19 cellular contexts compared by ENCODE assay signal in the genomic region with DNA sequence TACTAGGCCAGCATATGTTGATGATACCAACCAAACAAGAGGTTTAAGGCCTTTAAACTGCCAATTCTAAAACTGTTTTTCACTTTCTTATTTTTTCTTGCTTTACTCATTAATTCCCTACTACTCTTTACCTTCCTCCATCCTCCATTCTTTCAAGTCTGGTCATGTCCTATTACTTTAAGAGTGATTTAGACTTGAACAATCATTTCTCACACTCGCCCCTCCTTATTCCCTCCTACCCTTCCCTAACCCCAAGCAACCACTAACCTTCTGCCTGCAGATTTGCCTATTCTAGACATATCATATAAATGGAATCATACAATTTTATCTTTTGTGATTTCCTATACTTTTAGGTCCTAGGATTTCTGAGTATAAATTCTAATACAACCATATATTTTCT.
A peak's percentile ranks its signal among the peaks of the same experiment; 100 is the strongest.
DNase-seq lines count a peak whose midpoint lies in the region; ATAC-seq, FAIRE-seq and TF ChIP-seq lines count a peak whose summit lies in the region.
"Had no signal": no experiment of that assay in that cellular context is flagged by ENCODE, and none has a peak within 500 bp of the region (broad histone marks: within the 10 kb centered on the region; RNA-seq: fewer than 3 reads in every experiment).

No MANE protein-coding gene starts in this region.

- TF ChIP-seq POLR2A in H54 (IDR thresholded peaks at IDR 0.05; ENCODE audit: low read depth, low read length), result no peak
- TF ChIP-seq POLR2A in IMR-90 (IDR thresholded peaks at IDR 0.05; ENCODE audit: low read depth, low read length), result no peak

- H3K36me3 Mint-ChIP-seq in effector memory CD8-positive, alpha-beta T cell (ENCODE audit: insufficient read depth), result peaks cover 69% of the 10 kb centered on the region

- H3K79me1 ChIP-seq in IMR-90 (ENCODE audit: low read depth in 1 of 2, low read length in 2 of 2), result peaks cover 15 to 22% of the 10 kb centered on the region in 2 experiments

- FAIRE-seq in H54 (lab: Jason Lieb, UNC), result peak; percentile 62
- peak; percentile 5 for FAIRE-seq in keratinocyte (lab: Jason Lieb, UNC)
- FAIRE-seq: A204.1, GM12892 had no signal

- no peak overlapping the region for H3K9ac ChIP-seq in IMR-90 (ENCODE audit: low read depth, low read length)
- no peak overlapping the region for H3K9ac ChIP-seq in keratinocyte (ENCODE audit: control insufficient read depth, extremely low read depth, insufficient read depth, low read length)

- peak overlapping the region; percentile 44 for H2BK5ac ChIP-seq in IMR-90 (ENCODE audit: low read depth, low read length, poor library complexity, severe bottlenecking)

- no peak for TF ChIP-seq RAD21 in IMR-90 (IDR thresholded peaks at IDR 0.05; ENCODE audit: low read length)

- peak overlapping the region; percentile 35 to 59 for H3K27ac Mint-ChIP-seq in effector memory CD8-positive, alpha-beta T cell
- H3K27ac Mint-ChIP-seq: CD4-positive, CD25-positive, alpha-beta regulatory T cell had no signal

- no peak overlapping the region for H3K4me2 ChIP-seq in IMR-90 (ENCODE audit: low read depth, low read length)
- H3K4me2 ChIP-seq in keratinocyte (ENCODE audit: control insufficient read depth, extremely low read depth, insufficient read depth, low read depth, low read length), result no peak overlapping the region

- H3K4ac ChIP-seq in IMR-90 (ENCODE audit: low read depth, low read length), result no peak overlapping the region

- no peak overlapping the region for H4K8ac ChIP-seq in IMR-90 (ENCODE audit: low read depth in 2 of 2, low read length in 2 of 2)

- H3K4me1 ChIP-seq in IMR-90 (ENCODE audit: control insufficient read depth, insufficient read depth, low read length), result no peaks in the 10 kb centered on the region
- H3K4me1 ChIP-seq in keratinocyte (ENCODE audit: control insufficient read depth, extremely low read depth, insufficient read depth, low read length), result peaks cover 13% of the 10 kb centered on the region
- no peaks in the 10 kb centered on the region for H3K4me1 ChIP-seq in heart right ventricle
- H3K4me1 ChIP-seq: BE2C had no signal

- no peak overlapping the region for H2BK15ac ChIP-seq in IMR-90 (ENCODE audit: low read depth, low read length)

- intact Hi-C loops in IMR-90 (cut with micrococcal nuclease) (no loop called here), heart right ventricle (cut with DNase I) (loop anchor here in 1 of 10 donors (10.0 kb wide), 1 partner anchor 132 kb away; a partner anchor contains a TSS)

- WGBS in IMR-90 (ENCODE audit: extremely low coverage in 2 of 2, insufficient read length in 1 of 2), 2 experiments, result no CpG with 5 or more reads among the region's 1 CpG
- WGBS in heart right ventricle, 2 donors, result 100% methylated on average over 1 of the region's 1 CpG

- no peak overlapping the region for H2AK9ac ChIP-seq in IMR-90 (replicated peaks; ENCODE audit: low read depth, low read length, poor library complexity)

- no peak overlapping the region for H4K91ac ChIP-seq in IMR-90 (ENCODE audit: insufficient read depth, low read depth, low read length)

- no peaks in the 10 kb centered on the region for H3K9me3 Mint-ChIP-seq in effector memory CD8-positive, alpha-beta T cell
- H3K9me3 Mint-ChIP-seq: CD4-positive, CD25-positive, alpha-beta regulatory T cell; CD8-positive, alpha-beta memory T cell; H9 had no signal

- H3K14ac ChIP-seq in IMR-90 (replicated peaks; ENCODE audit: low read depth, low read length), result no peak overlapping the region

- dilution Hi-C loops in IMR-90 (cut with HindIII; ENCODE audit: low sequenced_read_pairs, unreplicated experiment), result no loop called here
- dilution Hi-C loops in keratinocyte (cut with MboI; ENCODE audit: extremely low pct_ligation_motif_present, low sequenced_read_pairs), result no loop called here

- H3K56ac ChIP-seq in IMR-90 (ENCODE audit: extremely low read depth, insufficient read depth, low read length), result no peak overlapping the region

- H3K36me3 ChIP-seq in IMR-90 (ENCODE audit: control insufficient read depth, insufficient read depth, low read length) (peaks cover 32% of the 10 kb centered on the region), keratinocyte (ENCODE audit: control insufficient read depth in 2 of 2, extremely low read depth in 1 of 2, insufficient read depth in 2 of 2, low read length in 2 of 2) (peaks cover 8 to 12% of the 10 kb centered on the region in 2 experiments), heart right ventricle (peaks cover 0 to 100% (median 33%) of the 10 kb centered on the region in 9 donors)

- H2AFZ ChIP-seq in IMR-90 (replicated peaks; ENCODE audit: low read length, poor library complexity) (no peak overlapping the region), keratinocyte (ENCODE audit: control insufficient read depth, low read length) (no peak overlapping the region)

- H3K4me3 ChIP-seq in IMR-90 (ENCODE audit: insufficient read depth, low read depth, low read length) (no peak overlapping the region), keratinocyte (ENCODE audit: control insufficient read depth in 2 of 3, extremely low read depth in 1 of 3, insufficient read depth in 2 of 3, low read depth in 1 of 3, low read length in 3 of 3) (no peak overlapping the region), heart right ventricle (no peak overlapping the region)

- no peak overlapping the region for H3K27ac ChIP-seq in IMR-90 (ENCODE audit: insufficient read depth, low read length)
- H3K27ac ChIP-seq in keratinocyte (ENCODE audit: control insufficient read depth, insufficient read depth, low read length), result no peak overlapping the region
- H3K27ac ChIP-seq in heart right ventricle, result no peak overlapping the region
- H3K27ac ChIP-seq: HL-60 had no signal

- no peak overlapping the region for H2AK5ac ChIP-seq in IMR-90 (ENCODE audit: low read depth, low read length)

- no TSS peak for BruUV-seq in IMR-90 (replicated peaks; lab: Mats Ljungman, UMichigan)

- H2BK120ac ChIP-seq in IMR-90 (ENCODE audit: low read depth, low read length), result no peak overlapping the region

- peaks cover 1 to 7% of the 10 kb centered on the region in 2 donors for H3K4me1 Mint-ChIP-seq in effector memory CD8-positive, alpha-beta T cell (ENCODE audit: low read depth in 2 of 2)
- H3K4me1 Mint-ChIP-seq: H9 had no signal

- TF ChIP-seq CTCF in IMR-90 (conservative IDR thresholded peaks at IDR 0.05; ENCODE audit: low read depth, low read length) (no peak), keratinocyte (optimal IDR thresholded peaks at IDR 0.05 in 1 of 3, IDR thresholded peaks at IDR 0.05 in 1 of 3, conservative IDR thresholded peaks at IDR 0.05 in 1 of 3; ENCODE audit: extremely low read depth in 1 of 3, insufficient read depth in 2 of 3, low read length in 3 of 3) (no peak), heart right ventricle (IDR thresholded peaks at IDR 0.05) (no peak)

- ATAC-seq in IMR-90 (ENCODE audit: low read depth), result no peak
- ATAC-seq in effector memory CD8-positive, alpha-beta T cell (replicated peaks), result no peak
- no peak for ATAC-seq in GM18520 (IDR thresholded peaks at IDR 0.05; ENCODE audit: unreplicated experiment)
- no peak for ATAC-seq in heart right ventricle

- H3K27me3 ChIP-seq in IMR-90 (ENCODE audit: control insufficient read depth, insufficient read depth, low read length), result no peaks in the 10 kb centered on the region
- H3K27me3 ChIP-seq in keratinocyte (ENCODE audit: control insufficient read depth, extremely low read depth, insufficient read depth, low read length), result no peaks in the 10 kb centered on the region
- no peaks in the 10 kb centered on the region for H3K27me3 ChIP-seq in heart right ventricle
- H3K27me3 ChIP-seq: BE2C had no signal

- no peaks in the 10 kb centered on the region for H3K27me3 Mint-ChIP-seq in effector memory CD8-positive, alpha-beta T cell
- H3K27me3 Mint-ChIP-seq: CD4-positive, CD25-positive, alpha-beta regulatory T cell; CD8-positive, alpha-beta memory T cell had no signal

- H3K9me3 ChIP-seq in IMR-90 (ENCODE audit: control insufficient read depth, insufficient read depth, low read length), result no peaks in the 10 kb centered on the region
- H3K9me3 ChIP-seq in keratinocyte (ENCODE audit: control insufficient read depth, low read depth, low read length), result no peaks in the 10 kb centered on the region
- no peaks in the 10 kb centered on the region for H3K9me3 ChIP-seq in heart right ventricle
- H3K9me3 ChIP-seq: BE2C had no signal

- in situ Hi-C loops in IMR-90 (cut with MboI; ENCODE audit: low sequenced_read_pairs), result no loop called here

- no peaks in the 10 kb centered on the region for H3K79me2 ChIP-seq in keratinocyte (ENCODE audit: control insufficient read depth, insufficient read depth, low read length)

- POLR2A ChIA-PET in IMR-90 (lab: Charles Lee; ENCODE audit: unreplicated experiment), result no interaction called here

- no peak for DNase-seq in H54 (ENCODE audit: insufficient read length, low spot score)
- DNase-seq in IMR-90, result no peak
- DNase-seq in effector memory CD8-positive, alpha-beta T cell, result no peak
- DNase-seq in keratinocyte (ENCODE audit: low read depth, low spot score), result no peak
- no peak for DNase-seq in heart right ventricle
- DNase-seq in NOMO-1 (lab: John Stamatoyannopoulos, UW; ENCODE audit: unreplicated experiment in 2 of 2), result no peak
- DNase-seq: ACHN; BE2C; C1 segment of cervical spinal cord; CD4-positive, CD25-positive, alpha-beta regulatory T cell; CD8-positive, alpha-beta memory T cell; COR-L47; GOT3; H9; KBM-7 had no signal

- CTCF ChIA-PET in IMR-90 (lab: Yijun Ruan, JAX), result interaction anchor here (0.8 to 1.0 kb wide), 2 partner anchors 11 to 18 kb away, joined by 3 read pairs; no protein-coding TSS in a partner anchor

- H4K5ac ChIP-seq in IMR-90 (ENCODE audit: low read depth, low read length), result no peak overlapping the region

- no peak overlapping the region for H2BK20ac ChIP-seq in IMR-90 (ENCODE audit: low read depth, low read length)

- H3K9me1 ChIP-seq in IMR-90 (ENCODE audit: insufficient read depth, low read length), result peaks cover 3% of the 10 kb centered on the region
- H3K9me1 ChIP-seq in keratinocyte (ENCODE audit: control insufficient read depth, extremely low read depth, insufficient read depth, low read length), result no peaks in the 10 kb centered on the region

- H3K23ac ChIP-seq in IMR-90 (ENCODE audit: low read depth, low read length), result no peak overlapping the region

- H3K4me3 Mint-ChIP-seq in effector memory CD8-positive, alpha-beta T cell, result no peak overlapping the region
- H3K4me3 Mint-ChIP-seq: CD4-positive, CD25-positive, alpha-beta regulatory T cell; CD8-positive, alpha-beta memory T cell; H9 had no signal

- H3K18ac ChIP-seq in IMR-90 (ENCODE audit: low read depth, low read length), result no peak overlapping the region

- no peaks in the 10 kb centered on the region; the same call in 1 of the 2 replicates for H4K20me1 ChIP-seq in IMR-90 (ENCODE audit: insufficient read depth, low read length)
- H4K20me1 ChIP-seq in keratinocyte (ENCODE audit: control insufficient read depth, extremely low read depth, insufficient read depth, low read length), result no peaks in the 10 kb centered on the region

TF ChIP-seq in IMR-90, 13 proteins besides CTCF, POLR2A, EP300 and RAD21 (continues in another document):
- TF ChIP-seq MXI1 (IDR thresholded peaks at IDR 0.05; ENCODE audit: borderline replicate concordance, low read depth, low read length), result no peak
